Comparison of ENCODE assay signal across 1 cellular context in genomic region chr3:149087208-149087607, GRCh38.
TF ChIP-seq lines count a peak whose summit lies in the region.

No MANE protein-coding gene starts in this region.

TF ChIP-seq in HepG2, 621 proteins besides CTCF, POLR2A, EP300 and RAD21:
- TF ChIP-seq YY1 (IDR thresholded peaks at IDR 0.05; ENCODE audit: insufficient read depth, insufficient replicate concordance, low read depth, low read length), result no peak
- peak; percentile 16; the same call in 1 of the 2 replicates for TF ChIP-seq ZNF768 (CRISPR knock-in tag; IDR thresholded peaks at IDR 0.05)
TF ChIP-seq in HepG2: peak in this region for 1.
